Comparison of ENCODE assay signal across 8 cellular contexts in the genomic region with DNA sequence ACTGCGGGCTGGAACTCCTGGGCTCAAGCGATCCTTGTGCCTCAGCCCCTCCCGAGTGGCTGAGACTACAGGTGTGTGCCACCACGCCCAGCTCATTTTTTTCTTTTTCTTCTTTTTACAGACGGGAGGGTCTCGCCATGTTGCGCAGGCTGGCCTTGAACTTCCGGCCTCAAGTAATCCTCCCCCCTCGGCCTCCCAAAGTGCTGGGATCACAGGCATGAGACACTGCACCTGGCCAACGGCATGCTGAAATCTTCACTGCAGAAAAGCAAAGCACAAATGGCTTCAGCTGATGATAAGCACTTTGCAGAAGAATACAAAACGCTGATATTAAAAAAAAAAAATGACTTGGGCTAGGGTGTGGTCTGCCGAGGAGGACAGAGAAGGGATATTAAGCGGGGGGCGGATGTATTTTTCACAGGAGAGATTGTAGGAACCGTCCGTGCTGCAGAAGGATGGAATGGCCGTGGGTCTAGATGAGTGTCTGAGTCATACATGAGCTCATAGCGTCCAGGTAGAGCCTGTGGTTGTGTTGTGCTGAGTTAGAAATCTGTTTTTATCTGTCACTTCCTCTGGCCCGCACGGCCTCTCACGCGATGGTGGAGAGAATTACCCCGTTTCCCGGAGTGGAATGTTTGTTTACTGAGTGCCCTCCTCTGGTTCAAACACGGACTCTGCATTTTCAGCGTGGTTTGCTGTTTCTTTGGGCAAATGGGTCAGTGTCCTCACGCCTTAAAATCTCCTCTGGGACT. TPM values are rescaled to one million over a fixed set of nuclear protein-coding genes. Genes with fewer than 3 reads are reported as not detected.
A peak's percentile ranks its signal among the peaks of the same experiment; 100 is the strongest.
DNase-seq lines count a peak whose midpoint lies in the region; ATAC-seq and TF ChIP-seq lines count a peak whose summit lies in the region.

No MANE protein-coding gene starts in this region.

- POLR2A ChIA-PET in CD4-positive, alpha-beta T cell (lab: Charles Lee): no interaction called here

- no peaks in the 10 kb centered on the region for H3K27me3 ChIP-seq in CD4-positive, alpha-beta T cell (ENCODE audit: control insufficient read depth, insufficient read depth, low read length)
- H3K27me3 ChIP-seq in foreskin keratinocyte: no peaks in the 10 kb centered on the region

- H3K4me1 Mint-ChIP-seq in CD4-positive, alpha-beta T cell (ENCODE audit: low read depth): peaks cover 26% of the 10 kb centered on the region
- no peaks in the 10 kb centered on the region for H3K4me1 Mint-ChIP-seq in endothelial cell (ENCODE audit: unreplicated experiment)

- H3K9me3 Mint-ChIP-seq in CD4-positive, alpha-beta T cell: no peaks in the 10 kb centered on the region
- H3K9me3 Mint-ChIP-seq in endothelial cell (ENCODE audit: unreplicated experiment): peaks cover 8% of the 10 kb centered on the region

- in situ Hi-C loops in KBM-7 (cut with MboI; ENCODE audit: low pct_unique_long_range_greater_than_20kb, low sequenced_read_pairs): no loop called here

- no peaks in the 10 kb centered on the region for H3K36me3 Mint-ChIP-seq in CD4-positive, alpha-beta T cell (ENCODE audit: low read depth)
- no peaks in the 10 kb centered on the region for H3K36me3 Mint-ChIP-seq in endothelial cell (ENCODE audit: low read depth, unreplicated experiment)

- H3K27ac ChIP-seq in CD4-positive, alpha-beta T cell (ENCODE audit: low read depth, low read length): no peak overlapping the region
- no peak overlapping the region for H3K27ac ChIP-seq in foreskin keratinocyte

- H3K27me3 Mint-ChIP-seq in CD4-positive, alpha-beta T cell: no peaks in the 10 kb centered on the region
- peaks cover 3% of the 10 kb centered on the region for H3K27me3 Mint-ChIP-seq in endothelial cell (ENCODE audit: unreplicated experiment)

- TF ChIP-seq CTCF in CD4-positive, alpha-beta T cell (IDR thresholded peaks at IDR 0.05): no peak
- TF ChIP-seq CTCF in foreskin keratinocyte (conservative IDR thresholded peaks at IDR 0.05) (no peak), endothelial cell (IDR thresholded peaks at IDR 0.05; ENCODE audit: unreplicated experiment) (no peak)

- ATAC-seq in CD4-positive, alpha-beta T cell (ENCODE audit: poor library complexity): peak; percentile 64
- ATAC-seq in GM19455 (IDR thresholded peaks at IDR 0.05; ENCODE audit: unreplicated experiment) (peak; percentile 63), foreskin keratinocyte (peak; percentile 67)
- ATAC-seq in activated CD4-positive, CD25-positive, alpha-beta regulatory T cell treated with anti-CD3 and anti-CD28 coated beads, Interleukin-2, amount 50 U/mL, for 24 hours: peak; percentile 92 to 96

- peak overlapping the region; percentile 78 for H3K27ac Mint-ChIP-seq in CD4-positive, alpha-beta T cell
- H3K27ac Mint-ChIP-seq in endothelial cell (ENCODE audit: unreplicated experiment): no peak overlapping the region

- peak in 8 of 10 experiments; percentile 17 to 57 (median 39) for DNase-seq in CD4-positive, alpha-beta T cell
- peak; percentile 92 for DNase-seq in KBM-7
- DNase-seq in foreskin keratinocyte: peak in 1 of 2 donors; percentile 46
- DNase-seq in endothelial cell (ENCODE audit: low spot score): no peak
- no peak for DNase-seq in HUDEP-2 (lab: John Stamatoyannopoulos, UW; ENCODE audit: unreplicated experiment in 76 of 76)
- DNase-seq in HPDE6-E6E7 (ENCODE audit: extremely low spot score): no peak

- H3K4me3 Mint-ChIP-seq in CD4-positive, alpha-beta T cell: peak overlapping the region; percentile 21
- H3K4me3 Mint-ChIP-seq in endothelial cell (ENCODE audit: unreplicated experiment): no peak overlapping the region

- no peaks in the 10 kb centered on the region for H3K9me3 ChIP-seq in CD4-positive, alpha-beta T cell (ENCODE audit: control insufficient read depth, low read length)

- CTCF ChIA-PET in CD4-positive, alpha-beta T cell (lab: Charles Lee): no interaction called here

- no peaks in the 10 kb centered on the region for H3K4me1 ChIP-seq in foreskin keratinocyte

- intact Hi-C loops in CD4-positive, alpha-beta T cell (cut with DNase I, micrococcal nuclease): loop anchor here in 1 of 2 experiments (2.0 kb wide), 1 partner anchor 48 kb away; no protein-coding TSS in a partner anchor

RNA-seq across cellular contexts. Expression of gene AKAP17A, which starts 8.5 kb away (rescaled TPM):
- 100 to 1,000 TPM; 143 to 149 TPM for total RNA-seq in CD4-positive, alpha-beta T cell
- 22.5 and 23.5 TPM in 2 replicates for total RNA-seq in foreskin keratinocyte
- 14.3 and 14.6 TPM in 2 replicates for polyA plus RNA-seq in foreskin keratinocyte
- 25.9 TPM for total RNA-seq in endothelial cell (ENCODE audit: unreplicated experiment)

RNA-seq across cellular contexts. Expression of gene ASMT, which starts 32.0 kb away (rescaled TPM):
- total RNA-seq in CD4-positive, alpha-beta T cell: under 1 TPM; 0.36 to 0.50 TPM
- total RNA-seq in foreskin keratinocyte (not detected in 2 replicates), endothelial cell (ENCODE audit: unreplicated experiment) (0.31 TPM)
- polyA plus RNA-seq in foreskin keratinocyte: not detected in 2 replicates

RNA-seq across cellular contexts. Expression of gene P2RY8, which starts 45.9 kb away (rescaled TPM):
- 100 to 1,000 TPM; 139 TPM for total RNA-seq in CD4-positive, alpha-beta T cell
- total RNA-seq in foreskin keratinocyte (not detected in 2 replicates), endothelial cell (ENCODE audit: unreplicated experiment) (not detected)
- not detected in 2 replicates for polyA plus RNA-seq in foreskin keratinocyte

Comparison
In these comparisons a context has a peak if more than half of its experiments do, and no peak if none do; other contexts are left out.
1. DNase-seq: peak in CD4-positive, alpha-beta T cell (8 of 10) and KBM-7 (single experiment); none in endothelial cell (single experiment), HUDEP-2 (0 of 76) and HPDE6-E6E7 (single experiment).
2. RNA of gene P2RY8, which starts 45.9 kb away (total RNA-seq): 139 TPM in CD4-positive, alpha-beta T cell; not detected in endothelial cell (single experiment) and not detected in foreskin keratinocyte; every median in the first group is over 100 times any median in the second.
3. Peak in every context shown above with its lines, with median percentiles within 50 percentile points of each other: ATAC-seq.